Comparison of ENCODE assay signal across 1 cellular context in the genomic region with DNA sequence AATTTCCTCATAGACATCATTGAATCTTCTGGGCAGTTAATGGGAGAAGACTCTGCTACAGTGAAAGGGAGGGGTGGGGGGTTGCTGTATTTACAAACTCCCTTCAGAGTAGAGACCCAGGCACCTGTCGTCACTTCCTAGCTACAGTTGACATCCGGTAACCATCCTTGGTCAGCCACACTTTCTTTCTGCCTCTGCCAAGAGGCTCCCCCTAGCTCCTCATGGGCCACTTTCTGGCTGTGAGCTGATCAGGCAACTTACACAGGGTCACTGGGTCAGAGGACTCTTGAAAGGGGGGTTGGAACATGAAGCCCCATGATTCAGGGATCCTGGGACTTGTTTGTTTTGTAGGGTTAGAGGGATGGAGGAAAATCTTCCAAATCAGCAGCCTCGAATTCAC.
TF ChIP-seq lines count a peak whose summit lies in the region.

No MANE protein-coding gene starts in this region.

TF ChIP-seq in K562, 482 proteins besides CTCF, POLR2A, EP300 and RAD21 (continues in another document):
- TF ChIP-seq NFE2 (IDR thresholded peaks at IDR 0.05; ENCODE audit: low read depth) (no peak), BCOR (IDR thresholded peaks at IDR 0.05) (no peak), MAFG (tag; conservative IDR thresholded peaks at IDR 0.05) (peak; percentile 21; the same call in 1 of the 2 replicates), ESRRB (CRISPR knock-in tag; IDR thresholded peaks at IDR 0.05; ENCODE audit: borderline replicate concordance) (no peak), ZSCAN32 (CRISPR knock-in tag; IDR thresholded peaks at IDR 0.05) (no peak), KLF13 (tag; IDR thresholded peaks at IDR 0.05; ENCODE audit: borderline replicate concordance, low read depth) (no peak), NR2C1 (IDR thresholded peaks at IDR 0.05) (0 out of 2 replicates have a peak, but pooled peaks have one; percentile 16), NR2C1 (tag; IDR thresholded peaks at IDR 0.05) (no peak), MEF2D (tag; conservative IDR thresholded peaks at IDR 0.05; ENCODE audit: low read depth) (no peak), ARNT (IDR thresholded peaks at IDR 0.05) (no peak), GABPA (tag; conservative IDR thresholded peaks at IDR 0.05; ENCODE audit: low read depth) (peak; percentile 66), THRAP3 (IDR thresholded peaks at IDR 0.05; ENCODE audit: borderline replicate concordance) (no peak), PRMT5 (CRISPR knock-in tag; IDR thresholded peaks at IDR 0.05) (no peak), ZNF263 (CRISPR knock-in tag; IDR thresholded peaks at IDR 0.05; ENCODE audit: borderline replicate concordance) (no peak), ETV1 (tag; conservative IDR thresholded peaks at IDR 0.05; ENCODE audit: low read depth) (0 out of 2 replicates have a peak, but pooled peaks have one; percentile 11), RAD51 (IDR thresholded peaks at IDR 0.05; ENCODE audit: borderline replicate concordance, low read depth) (no peak), FOXM1 (IDR thresholded peaks at IDR 0.05; ENCODE audit: low read depth) (no peak), FOXM1 (CRISPR knock-in tag; IDR thresholded peaks at IDR 0.05; ENCODE audit: low read depth) (no peak), POLR2AphosphoS5 (IDR thresholded peaks at IDR 0.05; ENCODE audit: control insufficient read depth, insufficient read depth, low read depth, low read length) (no peak), SIX5 (IDR thresholded peaks at IDR 0.05; ENCODE audit: borderline replicate concordance in 1 of 2, insufficient read depth in 1 of 2, low read depth in 1 of 2, low read length in 2 of 2) (no peak), ZNF354B (CRISPR knock-in tag; IDR thresholded peaks at IDR 0.05) (no peak), NFXL1 (CRISPR knock-in tag; IDR thresholded peaks at IDR 0.05) (no peak), FOXA3 (CRISPR knock-in tag; conservative IDR thresholded peaks at IDR 0.05 in 1 of 2, IDR thresholded peaks at IDR 0.05 in 1 of 2) (no peak), ZNF23 (CRISPR knock-in tag; IDR thresholded peaks at IDR 0.05) (no peak), TGIF2 (CRISPR knock-in tag; IDR thresholded peaks at IDR 0.05) (no peak), ZKSCAN3 (CRISPR knock-in tag; IDR thresholded peaks at IDR 0.05) (no peak), FOXJ2 (tag; IDR thresholded peaks at IDR 0.05) (no peak)
- TF ChIP-seq, protein P1, sequence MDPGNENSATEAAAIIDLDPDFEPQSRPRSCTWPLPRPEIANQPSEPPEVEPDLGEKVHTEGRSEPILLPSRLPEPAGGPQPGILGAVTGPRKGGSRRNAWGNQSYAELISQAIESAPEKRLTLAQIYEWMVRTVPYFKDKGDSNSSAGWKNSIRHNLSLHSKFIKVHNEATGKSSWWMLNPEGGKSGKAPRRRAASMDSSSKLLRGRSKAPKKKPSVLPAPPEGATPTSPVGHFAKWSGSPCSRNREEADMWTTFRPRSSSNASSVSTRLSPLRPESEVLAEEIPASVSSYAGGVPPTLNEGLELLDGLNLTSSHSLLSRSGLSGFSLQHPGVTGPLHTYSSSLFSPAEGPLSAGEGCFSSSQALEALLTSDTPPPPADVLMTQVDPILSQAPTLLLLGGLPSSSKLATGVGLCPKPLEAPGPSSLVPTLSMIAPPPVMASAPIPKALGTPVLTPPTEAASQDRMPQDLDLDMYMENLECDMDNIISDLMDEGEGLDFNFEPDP (CRISPR knock-in tag; IDR thresholded peaks at IDR 0.05), result no peak
- TF ChIP-seq, protein P2, sequence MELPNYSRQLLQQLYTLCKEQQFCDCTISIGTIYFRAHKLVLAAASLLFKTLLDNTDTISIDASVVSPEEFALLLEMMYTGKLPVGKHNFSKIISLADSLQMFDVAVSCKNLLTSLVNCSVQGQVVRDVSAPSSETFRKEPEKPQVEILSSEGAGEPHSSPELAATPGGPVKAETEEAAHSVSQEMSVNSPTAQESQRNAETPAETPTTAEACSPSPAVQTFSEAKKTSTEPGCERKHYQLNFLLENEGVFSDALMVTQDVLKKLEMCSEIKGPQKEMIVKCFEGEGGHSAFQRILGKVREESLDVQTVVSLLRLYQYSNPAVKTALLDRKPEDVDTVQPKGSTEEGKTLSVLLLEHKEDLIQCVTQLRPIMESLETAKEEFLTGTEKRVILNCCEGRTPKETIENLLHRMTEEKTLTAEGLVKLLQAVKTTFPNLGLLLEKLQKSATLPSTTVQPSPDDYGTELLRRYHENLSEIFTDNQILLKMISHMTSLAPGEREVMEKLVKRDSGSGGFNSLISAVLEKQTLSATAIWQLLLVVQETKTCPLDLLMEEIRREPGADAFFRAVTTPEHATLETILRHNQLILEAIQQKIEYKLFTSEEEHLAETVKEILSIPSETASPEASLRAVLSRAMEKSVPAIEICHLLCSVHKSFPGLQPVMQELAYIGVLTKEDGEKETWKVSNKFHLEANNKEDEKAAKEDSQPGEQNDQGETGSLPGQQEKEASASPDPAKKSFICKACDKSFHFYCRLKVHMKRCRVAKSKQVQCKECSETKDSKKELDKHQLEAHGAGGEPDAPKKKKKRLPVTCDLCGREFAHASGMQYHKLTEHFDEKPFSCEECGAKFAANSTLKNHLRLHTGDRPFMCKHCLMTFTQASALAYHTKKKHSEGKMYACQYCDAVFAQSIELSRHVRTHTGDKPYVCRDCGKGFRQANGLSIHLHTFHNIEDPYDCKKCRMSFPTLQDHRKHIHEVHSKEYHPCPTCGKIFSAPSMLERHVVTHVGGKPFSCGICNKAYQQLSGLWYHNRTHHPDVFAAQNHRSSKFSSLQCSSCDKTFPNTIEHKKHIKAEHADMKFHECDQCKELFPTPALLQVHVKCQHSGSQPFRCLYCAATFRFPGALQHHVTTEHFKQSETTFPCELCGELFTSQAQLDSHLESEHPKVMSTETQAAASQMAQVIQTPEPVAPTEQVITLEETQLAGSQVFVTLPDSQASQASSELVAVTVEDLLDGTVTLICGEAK (IDR thresholded peaks at IDR 0.05), result peak; percentile 63; the same call in 1 of the 2 replicates
- TF ChIP-seq, protein P2 (CRISPR knock-in tag; IDR thresholded peaks at IDR 0.05), result no peak
- TF ChIP-seq, protein P3, sequence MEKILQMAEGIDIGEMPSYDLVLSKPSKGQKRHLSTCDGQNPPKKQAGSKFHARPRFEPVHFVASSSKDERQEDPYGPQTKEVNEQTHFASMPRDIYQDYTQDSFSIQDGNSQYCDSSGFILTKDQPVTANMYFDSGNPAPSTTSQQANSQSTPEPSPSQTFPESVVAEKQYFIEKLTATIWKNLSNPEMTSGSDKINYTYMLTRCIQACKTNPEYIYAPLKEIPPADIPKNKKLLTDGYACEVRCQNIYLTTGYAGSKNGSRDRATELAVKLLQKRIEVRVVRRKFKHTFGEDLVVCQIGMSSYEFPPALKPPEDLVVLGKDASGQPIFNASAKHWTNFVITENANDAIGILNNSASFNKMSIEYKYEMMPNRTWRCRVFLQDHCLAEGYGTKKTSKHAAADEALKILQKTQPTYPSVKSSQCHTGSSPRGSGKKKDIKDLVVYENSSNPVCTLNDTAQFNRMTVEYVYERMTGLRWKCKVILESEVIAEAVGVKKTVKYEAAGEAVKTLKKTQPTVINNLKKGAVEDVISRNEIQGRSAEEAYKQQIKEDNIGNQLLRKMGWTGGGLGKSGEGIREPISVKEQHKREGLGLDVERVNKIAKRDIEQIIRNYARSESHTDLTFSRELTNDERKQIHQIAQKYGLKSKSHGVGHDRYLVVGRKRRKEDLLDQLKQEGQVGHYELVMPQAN (IDR thresholded peaks at IDR 0.05; ENCODE audit: borderline replicate concordance), result no peak
- TF ChIP-seq, protein P4, sequence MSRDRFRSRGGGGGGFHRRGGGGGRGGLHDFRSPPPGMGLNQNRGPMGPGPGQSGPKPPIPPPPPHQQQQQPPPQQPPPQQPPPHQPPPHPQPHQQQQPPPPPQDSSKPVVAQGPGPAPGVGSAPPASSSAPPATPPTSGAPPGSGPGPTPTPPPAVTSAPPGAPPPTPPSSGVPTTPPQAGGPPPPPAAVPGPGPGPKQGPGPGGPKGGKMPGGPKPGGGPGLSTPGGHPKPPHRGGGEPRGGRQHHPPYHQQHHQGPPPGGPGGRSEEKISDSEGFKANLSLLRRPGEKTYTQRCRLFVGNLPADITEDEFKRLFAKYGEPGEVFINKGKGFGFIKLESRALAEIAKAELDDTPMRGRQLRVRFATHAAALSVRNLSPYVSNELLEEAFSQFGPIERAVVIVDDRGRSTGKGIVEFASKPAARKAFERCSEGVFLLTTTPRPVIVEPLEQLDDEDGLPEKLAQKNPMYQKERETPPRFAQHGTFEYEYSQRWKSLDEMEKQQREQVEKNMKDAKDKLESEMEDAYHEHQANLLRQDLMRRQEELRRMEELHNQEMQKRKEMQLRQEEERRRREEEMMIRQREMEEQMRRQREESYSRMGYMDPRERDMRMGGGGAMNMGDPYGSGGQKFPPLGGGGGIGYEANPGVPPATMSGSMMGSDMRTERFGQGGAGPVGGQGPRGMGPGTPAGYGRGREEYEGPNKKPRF (IDR thresholded peaks at IDR 0.05; ENCODE audit: low read depth, low read length), result no peak
- TF ChIP-seq, protein P5, sequence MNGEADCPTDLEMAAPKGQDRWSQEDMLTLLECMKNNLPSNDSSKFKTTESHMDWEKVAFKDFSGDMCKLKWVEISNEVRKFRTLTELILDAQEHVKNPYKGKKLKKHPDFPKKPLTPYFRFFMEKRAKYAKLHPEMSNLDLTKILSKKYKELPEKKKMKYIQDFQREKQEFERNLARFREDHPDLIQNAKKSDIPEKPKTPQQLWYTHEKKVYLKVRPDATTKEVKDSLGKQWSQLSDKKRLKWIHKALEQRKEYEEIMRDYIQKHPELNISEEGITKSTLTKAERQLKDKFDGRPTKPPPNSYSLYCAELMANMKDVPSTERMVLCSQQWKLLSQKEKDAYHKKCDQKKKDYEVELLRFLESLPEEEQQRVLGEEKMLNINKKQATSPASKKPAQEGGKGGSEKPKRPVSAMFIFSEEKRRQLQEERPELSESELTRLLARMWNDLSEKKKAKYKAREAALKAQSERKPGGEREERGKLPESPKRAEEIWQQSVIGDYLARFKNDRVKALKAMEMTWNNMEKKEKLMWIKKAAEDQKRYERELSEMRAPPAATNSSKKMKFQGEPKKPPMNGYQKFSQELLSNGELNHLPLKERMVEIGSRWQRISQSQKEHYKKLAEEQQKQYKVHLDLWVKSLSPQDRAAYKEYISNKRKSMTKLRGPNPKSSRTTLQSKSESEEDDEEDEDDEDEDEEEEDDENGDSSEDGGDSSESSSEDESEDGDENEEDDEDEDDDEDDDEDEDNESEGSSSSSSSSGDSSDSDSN (IDR thresholded peaks at IDR 0.05; ENCODE audit: borderline replicate concordance in 1 of 2, low read depth in 2 of 2, low read length in 2 of 2), result no peak
- TF ChIP-seq, protein P6, sequence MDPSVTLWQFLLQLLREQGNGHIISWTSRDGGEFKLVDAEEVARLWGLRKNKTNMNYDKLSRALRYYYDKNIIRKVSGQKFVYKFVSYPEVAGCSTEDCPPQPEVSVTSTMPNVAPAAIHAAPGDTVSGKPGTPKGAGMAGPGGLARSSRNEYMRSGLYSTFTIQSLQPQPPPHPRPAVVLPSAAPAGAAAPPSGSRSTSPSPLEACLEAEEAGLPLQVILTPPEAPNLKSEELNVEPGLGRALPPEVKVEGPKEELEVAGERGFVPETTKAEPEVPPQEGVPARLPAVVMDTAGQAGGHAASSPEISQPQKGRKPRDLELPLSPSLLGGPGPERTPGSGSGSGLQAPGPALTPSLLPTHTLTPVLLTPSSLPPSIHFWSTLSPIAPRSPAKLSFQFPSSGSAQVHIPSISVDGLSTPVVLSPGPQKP (CRISPR knock-in tag; IDR thresholded peaks at IDR 0.05), result no peak
- TF ChIP-seq, protein P7, sequence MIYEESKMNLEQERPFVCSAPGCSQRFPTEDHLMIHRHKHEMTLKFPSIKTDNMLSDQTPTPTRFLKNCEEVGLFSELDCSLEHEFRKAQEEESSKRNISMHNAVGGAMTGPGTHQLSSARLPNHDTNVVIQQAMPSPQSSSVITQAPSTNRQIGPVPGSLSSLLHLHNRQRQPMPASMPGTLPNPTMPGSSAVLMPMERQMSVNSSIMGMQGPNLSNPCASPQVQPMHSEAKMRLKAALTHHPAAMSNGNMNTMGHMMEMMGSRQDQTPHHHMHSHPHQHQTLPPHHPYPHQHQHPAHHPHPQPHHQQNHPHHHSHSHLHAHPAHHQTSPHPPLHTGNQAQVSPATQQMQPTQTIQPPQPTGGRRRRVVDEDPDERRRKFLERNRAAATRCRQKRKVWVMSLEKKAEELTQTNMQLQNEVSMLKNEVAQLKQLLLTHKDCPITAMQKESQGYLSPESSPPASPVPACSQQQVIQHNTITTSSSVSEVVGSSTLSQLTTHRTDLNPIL (CRISPR knock-in tag; IDR thresholded peaks at IDR 0.05), result no peak
- TF ChIP-seq, protein P8, sequence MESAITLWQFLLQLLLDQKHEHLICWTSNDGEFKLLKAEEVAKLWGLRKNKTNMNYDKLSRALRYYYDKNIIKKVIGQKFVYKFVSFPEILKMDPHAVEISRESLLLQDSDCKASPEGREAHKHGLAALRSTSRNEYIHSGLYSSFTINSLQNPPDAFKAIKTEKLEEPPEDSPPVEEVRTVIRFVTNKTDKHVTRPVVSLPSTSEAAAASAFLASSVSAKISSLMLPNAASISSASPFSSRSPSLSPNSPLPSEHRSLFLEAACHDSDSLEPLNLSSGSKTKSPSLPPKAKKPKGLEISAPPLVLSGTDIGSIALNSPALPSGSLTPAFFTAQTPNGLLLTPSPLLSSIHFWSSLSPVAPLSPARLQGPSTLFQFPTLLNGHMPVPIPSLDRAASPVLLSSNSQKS (CRISPR knock-in tag; IDR thresholded peaks at IDR 0.05), result no peak
